ENCODE assay signal across 21 cellular contexts in the genomic region with DNA sequence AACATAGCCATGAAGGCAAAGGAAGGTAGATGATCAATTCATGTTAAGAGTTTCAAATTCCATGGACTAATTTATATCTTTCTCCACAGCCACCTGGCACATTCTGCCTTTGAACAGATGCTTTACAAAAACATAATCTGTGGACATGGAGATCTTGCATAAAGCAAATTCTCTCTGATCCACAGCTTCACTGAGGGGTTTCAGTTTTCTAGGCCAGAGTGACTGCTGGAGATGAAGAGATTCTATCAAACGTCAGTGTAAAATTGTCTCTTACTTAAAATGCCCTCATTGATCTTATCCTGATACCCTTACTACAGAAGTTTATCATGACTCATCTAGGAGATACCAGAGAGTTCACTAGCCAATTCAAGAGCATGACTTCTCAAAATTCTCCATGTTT.
DNase-seq lines count a peak whose midpoint lies in the region; TF ChIP-seq lines count a peak whose summit lies in the region.
"Had no signal": no experiment of that assay in that cellular context is flagged by ENCODE, and none has a peak within 500 bp of the region (broad histone marks: within the 10 kb centered on the region; RNA-seq: fewer than 3 reads in every experiment).

No MANE protein-coding gene starts in this region.

- intact Hi-C loops in PC-9 (cut with micrococcal nuclease; ENCODE audit: unreplicated experiment), result no loop called here

- H3K79me1 ChIP-seq in mesenchymal stem cell (replicated peaks; ENCODE audit: low read length, poor library complexity, severe bottlenecking), result no peaks in the 10 kb centered on the region

- H3K9ac ChIP-seq in mesenchymal stem cell (ENCODE audit: low read length) (no peak overlapping the region), smooth muscle cell (ENCODE audit: low read depth) (no peak overlapping the region)
- H3K9ac ChIP-seq: BLaER1 treated with 17β-estradiol and CSF1 and Interleukin-3, amounts not matched to agents 10 nM and 100 nM had no signal

- no peaks in the 10 kb centered on the region for H3K79me2 ChIP-seq in PC-9 (ENCODE audit: low read depth)
- no peaks in the 10 kb centered on the region for H3K79me2 ChIP-seq in smooth muscle cell (ENCODE audit: low read depth)

- peak overlapping the region; percentile 5 for H2BK120ac ChIP-seq in mesenchymal stem cell (ENCODE audit: low read depth, low read length)

- no peak overlapping the region for H3K14ac ChIP-seq in mesenchymal stem cell (ENCODE audit: low read length in 2 of 2)

- peak overlapping the region; percentile 3 for H2AK5ac ChIP-seq in mesenchymal stem cell (ENCODE audit: low read length, severe bottlenecking)

- DNase-seq in Caki2 (ENCODE audit: low read depth) (peak; percentile 16), PC-9 (no peak), mesenchymal stem cell (peak; percentile 25), smooth muscle cell (lab: John Stamatoyannopoulos, UW; ENCODE audit: unreplicated experiment) (no peak), cortex of kidney (lab: John Stamatoyannopoulos, UW) (no peak), SW 1271 (lab: John Stamatoyannopoulos, UW) (no peak), NCI-H446 (lab: John Stamatoyannopoulos, UW) (no peak)
- DNase-seq: AML-193; CD4-positive, alpha-beta T cell; Kasumi-1; MV-4-11; NCI-H1105; NCI-H1436 treated with DMSO at 0.1 percent for 48 hours; NCI-H187 treated with DMSO at 0.1 percent for 48 hours; NCI-H2171 treated with DMSO at 0.1 percent for 48 hours; NCI-H345; NCI-H526; Peyer's patch; SIG-M5 had no signal

- no peak overlapping the region for H3K18ac ChIP-seq in mesenchymal stem cell (ENCODE audit: low read depth in 1 of 2, low read length in 2 of 2)

- peaks cover 30% of the 10 kb centered on the region for H3K4me1 ChIP-seq in PC-9 (replicated peaks; ENCODE audit: insufficient read depth)
- H3K4me1 ChIP-seq in mesenchymal stem cell (ENCODE audit: control insufficient read depth, insufficient read depth, low read depth, low read length), result peaks cover 1% of the 10 kb centered on the region
- no peaks in the 10 kb centered on the region for H3K4me1 ChIP-seq in smooth muscle cell (ENCODE audit: low read depth)
- H3K4me1 ChIP-seq: BLaER1 treated with 17β-estradiol and CSF1 and Interleukin-3, amounts not matched to agents 10 nM and 100 nM; Peyer's patch had no signal

- CTCF ChIA-PET in PC-9 (lab: Charles Lee), result interaction anchor here (0.9 kb wide), 1 partner anchor 33 kb away, joined by 3 read pairs; no protein-coding TSS in a partner anchor

- H4K91ac ChIP-seq in mesenchymal stem cell (ENCODE audit: low read length), result no peak overlapping the region

- WGBS in mesenchymal stem cell, result 8% methylated on average over 1 of the region's 1 CpG
- 34% methylated on average over 1 of the region's 1 CpG for WGBS in smooth muscle cell (ENCODE audit: low lambda C conversion rate)

- H3K36me3 ChIP-seq in PC-9 (ENCODE audit: low read depth) (no peaks in the 10 kb centered on the region), mesenchymal stem cell (ENCODE audit: control insufficient read depth in 1 of 2, insufficient read depth in 2 of 2, low read depth in 1 of 2, low read length in 2 of 2) (no peaks in the 10 kb centered on the region), smooth muscle cell (ENCODE audit: low read depth) (no peaks in the 10 kb centered on the region)
- H3K36me3 ChIP-seq: BLaER1 treated with 17β-estradiol and CSF1 and Interleukin-3, amounts not matched to agents 10 nM and 100 nM; Peyer's patch had no signal

- no peak overlapping the region for H3K4ac ChIP-seq in mesenchymal stem cell (ENCODE audit: low read depth in 1 of 2, low read length in 2 of 2)

- no peaks in the 10 kb centered on the region for H4K20me1 ChIP-seq in PC-9 (ENCODE audit: insufficient read depth)
- no peaks in the 10 kb centered on the region for H4K20me1 ChIP-seq in smooth muscle cell (ENCODE audit: low read depth)
- H4K20me1 ChIP-seq: BLaER1 treated with 17β-estradiol and CSF1 and Interleukin-3, amounts not matched to agents 10 nM and 100 nM had no signal

- BruUV-seq in PC-9 (replicated peaks; lab: Mats Ljungman, UMichigan), result no TSS peak

- H2BK12ac ChIP-seq in mesenchymal stem cell (ENCODE audit: low read length in 2 of 2), result no peak overlapping the region

- H3K4me3 ChIP-seq in PC-9, result no peak overlapping the region
- no peak overlapping the region for H3K4me3 ChIP-seq in mesenchymal stem cell (ENCODE audit: insufficient read depth in 1 of 2, low read depth in 1 of 2, low read length in 2 of 2)
- no peak overlapping the region for H3K4me3 ChIP-seq in smooth muscle cell
- H3K4me3 ChIP-seq: BLaER1 treated with 17β-estradiol and CSF1 and Interleukin-3, amounts not matched to agents 10 nM and 100 nM; Peyer's patch; SK-N-MC had no signal

- H3K9me3 ChIP-seq in PC-9 (ENCODE audit: insufficient read depth, low read depth) (no peaks in the 10 kb centered on the region), mesenchymal stem cell (ENCODE audit: control insufficient read depth, low read length) (no peaks in the 10 kb centered on the region), smooth muscle cell (replicated peaks; ENCODE audit: low read depth) (no peaks in the 10 kb centered on the region)
- H3K9me3 ChIP-seq: BLaER1 treated with 17β-estradiol and CSF1 and Interleukin-3, amounts not matched to agents 10 nM and 100 nM; Peyer's patch had no signal

- in situ Hi-C loops in Caki2 (cut with HindIII; ENCODE audit: low pct_unique_long_range_greater_than_20kb, low sequenced_read_pairs), result no loop called here

- no peaks in the 10 kb centered on the region for H3K27me3 ChIP-seq in PC-9 (ENCODE audit: insufficient read depth, low read depth)
- peaks cover 0 to 37% of the 10 kb centered on the region in 2 experiments for H3K27me3 ChIP-seq in mesenchymal stem cell (ENCODE audit: control insufficient read depth in 1 of 2, insufficient read depth in 1 of 2, low read length in 2 of 2)
- no peaks in the 10 kb centered on the region for H3K27me3 ChIP-seq in smooth muscle cell (ENCODE audit: low read depth)
- H3K27me3 ChIP-seq: BLaER1 treated with 17β-estradiol and CSF1 and Interleukin-3, amounts not matched to agents 10 nM and 100 nM; Peyer's patch had no signal

- H3K9me2 ChIP-seq in PC-9 (ENCODE audit: insufficient read depth), result no peaks in the 10 kb centered on the region

- H3K23ac ChIP-seq in mesenchymal stem cell (ENCODE audit: low read length in 2 of 2), result no peak overlapping the region

- H2AFZ ChIP-seq in PC-9, result no peak overlapping the region
- no peak overlapping the region for H2AFZ ChIP-seq in mesenchymal stem cell (ENCODE audit: low read depth, low read length)
- H2AFZ ChIP-seq in smooth muscle cell (ENCODE audit: low read depth), result no peak overlapping the region

- H3K4me2 ChIP-seq in PC-9, result peak overlapping the region; percentile 64
- H3K4me2 ChIP-seq in mesenchymal stem cell (ENCODE audit: low read length, poor library complexity, severe bottlenecking), result no peak overlapping the region
- peak overlapping the region; percentile 3 for H3K4me2 ChIP-seq in smooth muscle cell
- H3K4me2 ChIP-seq: BLaER1 treated with 17β-estradiol and CSF1 and Interleukin-3, amounts not matched to agents 10 nM and 100 nM had no signal

- H3F3A ChIP-seq in PC-9 (ENCODE audit: insufficient read depth, low read depth), result 0 out of 2 replicates have a peak, but pooled peaks cover 5% of the 10 kb centered on the region
- H3F3A ChIP-seq in smooth muscle cell (ENCODE audit: low read depth), result no peaks in the 10 kb centered on the region

- H4K8ac ChIP-seq in mesenchymal stem cell (ENCODE audit: low read length), result no peak overlapping the region

- no peak overlapping the region for H2BK15ac ChIP-seq in mesenchymal stem cell (ENCODE audit: low read depth, poor library complexity, severe bottlenecking)

- POLR2A ChIA-PET in PC-9 (lab: Charles Lee; ENCODE audit: unreplicated experiment), result interaction anchor here (0.6 kb wide), 1 partner anchor 512 kb away, joined by 9 read pairs; no protein-coding TSS in a partner anchor

- TF ChIP-seq CTCF in PC-9 (conservative IDR thresholded peaks at IDR 0.05) (no peak), smooth muscle cell (IDR thresholded peaks at IDR 0.05; ENCODE audit: borderline replicate concordance, insufficient read depth, poor library complexity, severe bottlenecking) (no peak)

- peak overlapping the region; percentile 69 for H2BK5ac ChIP-seq in mesenchymal stem cell (ENCODE audit: low read depth, low read length, poor library complexity, severe bottlenecking)

- peak overlapping the region; percentile 49 for H3K27ac ChIP-seq in PC-9
- peak overlapping the region; percentile 77 for H3K27ac ChIP-seq in mesenchymal stem cell (ENCODE audit: low read length, poor library complexity, severe bottlenecking)
- no peak overlapping the region for H3K27ac ChIP-seq in smooth muscle cell (ENCODE audit: low read depth)
- H3K27ac ChIP-seq: BLaER1 treated with 17β-estradiol and CSF1 and Interleukin-3, amounts not matched to agents 10 nM and 100 nM; Peyer's patch; SK-N-MC had no signal

Comparison
In these comparisons a context has a peak if more than half of its experiments do, and no peak if none do; other contexts are left out.
1. DNase-seq: peak in Caki2 (single experiment) and mesenchymal stem cell (single experiment); none in PC-9 (0 of 2), smooth muscle cell (single experiment), cortex of kidney (single experiment), SW 1271 (0 of 2) and NCI-H446 (0 of 2).